Comparison of ENCODE assay signal across 1 cellular context in genomic region chr5:17178316-17178715, GRCh38.
TF ChIP-seq lines count a peak whose summit lies in the region.

No MANE protein-coding gene starts in this region.

TF ChIP-seq in H1, 55 proteins besides CTCF, POLR2A, EP300 and RAD21 (continued from another document):
- TF ChIP-seq BRCA1 (IDR thresholded peaks at IDR 0.05; ENCODE audit: low read depth, low read length) (no peak), SRF (IDR thresholded peaks at IDR 0.05; ENCODE audit: low read depth, low read length) (no peak), MAX (IDR thresholded peaks at IDR 0.05) (no peak), EZH2 (IDR thresholded peaks at IDR 0.05; ENCODE audit: low read depth, low read length, severe bottlenecking) (no peak), TCF12 (IDR thresholded peaks at IDR 0.05; ENCODE audit: low read depth, low read length) (no peak), EGR1 (IDR thresholded peaks at IDR 0.05; ENCODE audit: borderline replicate concordance, low read depth, low read length) (no peak), JUND (IDR thresholded peaks at IDR 0.05; ENCODE audit: low read length) (no peak), E2F6 (IDR thresholded peaks at IDR 0.05) (no peak), SP1 (IDR thresholded peaks at IDR 0.05; ENCODE audit: low read depth, low read length) (no peak), CREB1 (IDR thresholded peaks at IDR 0.05) (no peak)
